9 cellular contexts compared by ENCODE assay signal in genomic region chr19:911197-912033, GRCh38. TPM values are rescaled to one million over a fixed set of nuclear protein-coding genes. Genes with fewer than 3 reads are reported as not detected.
A peak's percentile ranks its signal among the peaks of the same experiment; 100 is the strongest.
DNase-seq lines count a peak whose midpoint lies in the region; ATAC-seq, FAIRE-seq and TF ChIP-seq lines count a peak whose summit lies in the region.
"Had no signal": no experiment of that assay in that cellular context is flagged by ENCODE, and none has a peak within 500 bp of the region (broad histone marks: within the 10 kb centered on the region; RNA-seq: fewer than 3 reads in every experiment).

No MANE protein-coding gene starts in this region.

- H3K27ac ChIP-seq in Panc1 (ENCODE audit: low read length) = no peak overlapping the region

- no peak for ATAC-seq in Panc1

- no peaks in the 10 kb centered on the region; the same call in 1 of the 2 replicates for H3K36me3 ChIP-seq in Panc1 (ENCODE audit: control insufficient read depth, insufficient read depth, low read length)

- no peaks in the 10 kb centered on the region for H3K27me3 ChIP-seq in Panc1 (ENCODE audit: control insufficient read depth, insufficient read depth, low read length)

- BruUV-seq in Panc1 (replicated peaks; lab: Mats Ljungman, UMichigan) = no TSS peak

- intact Hi-C loops in Panc1 (cut with micrococcal nuclease; ENCODE audit: unreplicated experiment) = loop anchor here (10.0 kb wide), 1 partner anchor 137 kb away; no protein-coding TSS in a partner anchor

- CTCF ChIA-PET in Panc1 (lab: Charles Lee) = no interaction called here

- POLR2A ChIA-PET in Panc1 (lab: Charles Lee) = no interaction called here

- TF ChIP-seq CTCF in Panc1 (IDR thresholded peaks at IDR 0.05) (no peak), choroid plexus epithelial cell (conservative IDR thresholded peaks at IDR 0.05; ENCODE audit: low read depth, low read length) (no peak)

- in situ Hi-C loops in Panc1 (cut with HindIII; ENCODE audit: low pct_unique_long_range_greater_than_20kb, low sequenced_read_pairs) = no loop called here

- H3K4me3 ChIP-seq in Panc1 (ENCODE audit: low read depth in 2 of 2, low read length in 2 of 2) (peak overlapping the region; percentile 23 to 30), choroid plexus epithelial cell (ENCODE audit: low read depth, low read length) (peak overlapping the region; percentile 30), skeletal muscle cell (ENCODE audit: low read depth, low read length) (peak overlapping the region; percentile 16)

- no peak for DNase-seq in Panc1 (ENCODE audit: low read depth, low spot score)
- no peak for DNase-seq in choroid plexus epithelial cell (ENCODE audit: low read depth)
- no peak for DNase-seq in skeletal muscle cell (ENCODE audit: low read depth)
- no peak for DNase-seq in urothelium cell line (ENCODE audit: low spot score)
- DNase-seq in GF-D8 (lab: John Stamatoyannopoulos, UW) = no peak
- no peak for DNase-seq in NCI-H1694 treated with DMSO at 0.1 percent for 48 hours (lab: John Stamatoyannopoulos, UW)
- DNase-seq: activated naive CD4-positive, alpha-beta T cell treated with anti-CD3 and anti-CD28 coated beads, Interleukin-2, amount 50 U/mL, for 16 hours; heart right ventricle; SHP77 had no signal

- H3K4me1 ChIP-seq in Panc1 (ENCODE audit: control insufficient read depth, insufficient read depth, low read length) = peaks cover 3% of the 10 kb centered on the region; the same call in 1 of the 2 replicates

- H3K9me3 ChIP-seq in Panc1 (ENCODE audit: control insufficient read depth, insufficient read depth, low read depth, low read length) = no peaks in the 10 kb centered on the region
- H3K9me3 ChIP-seq: heart right ventricle had no signal

- no peak for FAIRE-seq in urothelium cell line (lab: Jason Lieb, UNC)

RNA-seq across cellular contexts. Expression of gene R3HDM4, which starts 1.6 kb away (rescaled TPM):
- total RNA-seq in Panc1 (2021; ENCODE audit: unreplicated experiment) = 43.5 TPM
- polyA plus RNA-seq in Panc1 (2012; ENCODE audit: insufficient read length) = 39.7 TPM

RNA-seq across cellular contexts. Expression of gene KISS1R, which starts 5.7 kb away (rescaled TPM):
- total RNA-seq in Panc1 (2021; ENCODE audit: unreplicated experiment) = 0.92 TPM
- 6.5 TPM for polyA plus RNA-seq in Panc1 (2012; ENCODE audit: insufficient read length)
- total RNA-seq: heart right ventricle had no signal
- polyA plus RNA-seq: heart right ventricle had no signal

RNA-seq across cellular contexts. Expression of gene ARID3A, which starts 14.4 kb away (rescaled TPM):
- 28.9 TPM for total RNA-seq in Panc1 (2021; ENCODE audit: unreplicated experiment)
- polyA plus RNA-seq in Panc1 (2012; ENCODE audit: insufficient read length) = 27.8 TPM

RNA-seq across cellular contexts. Expression of gene RNU6-9, which starts 18.1 kb away (rescaled TPM):
- total RNA-seq in Panc1 (2021; ENCODE audit: unreplicated experiment) = not detected
- polyA plus RNA-seq in Panc1 (2012; ENCODE audit: insufficient read length) = not detected
- total RNA-seq: heart right ventricle had no signal
- polyA plus RNA-seq: heart right ventricle had no signal

RNA-seq across cellular contexts. Expression of gene MED16, which starts 18.4 kb away (rescaled TPM):
- total RNA-seq in Panc1 (2021; ENCODE audit: unreplicated experiment) = 39.5 TPM
- 58.1 TPM for polyA plus RNA-seq in Panc1 (2012; ENCODE audit: insufficient read length)
